8 cellular contexts compared by ENCODE assay signal in genomic region chr16:4958510-4959111, GRCh38. TPM values are rescaled to one million over a fixed set of nuclear protein-coding genes. Genes with fewer than 3 reads are reported as not detected.
DNase-seq lines count a peak whose midpoint lies in the region; ATAC-seq, FAIRE-seq and TF ChIP-seq lines count a peak whose summit lies in the region.

No MANE protein-coding gene starts in this region.

- H3K27me3 ChIP-seq in K562 (ENCODE audit: control insufficient read depth in 2 of 2, insufficient read depth in 2 of 2, low read length in 2 of 2): peaks cover 30 to 46% of the 10 kb centered on the region in 2 experiments; a peak in 4 of 5 replicates

- peaks cover 3 to 24% of the 10 kb centered on the region in 2 experiments; a peak in 3 of 5 replicates for H3K4me1 ChIP-seq in K562 (replicated peaks in 1 of 2; ENCODE audit: control insufficient read depth in 2 of 2, insufficient read depth in 2 of 2, low read length in 2 of 2)

- no peak for TF ChIP-seq POLR2A in K562 (conservative IDR thresholded peaks at IDR 0.05)

- peaks cover 19% of the 10 kb centered on the region for H3K4me1 Mint-ChIP-seq in activated naive CD4-positive, alpha-beta T cell treated with anti-CD3 and anti-CD28 coated beads, Interleukin-2, amount 50 U/mL, for 24 hours
- peaks cover 18% of the 10 kb centered on the region for H3K4me1 Mint-ChIP-seq in type B pancreatic cell (ENCODE audit: unreplicated experiment)

- no peak for FAIRE-seq in K562 (lab: Jason Lieb, UNC)

- no peak for TF ChIP-seq CTCF in K562 (IDR thresholded peaks at IDR 0.05 in 2 of 3, conservative IDR thresholded peaks at IDR 0.05 in 1 of 3; ENCODE audit: insufficient read depth in 2 of 3, low read depth in 1 of 3, low read length in 3 of 3)
- no peak for TF ChIP-seq CTCF in type B pancreatic cell (conservative IDR thresholded peaks at IDR 0.05)

- H3K4me3 ChIP-seq in K562: peak overlapping the region; percentile 18; the same call in 1 of the 2 replicates

- H3K36me3 ChIP-seq in K562 (ENCODE audit: control insufficient read depth, insufficient read depth, low read length): no peaks in the 10 kb centered on the region

- peaks cover 16% of the 10 kb centered on the region for H3K27me3 Mint-ChIP-seq in activated naive CD4-positive, alpha-beta T cell treated with anti-CD3 and anti-CD28 coated beads, Interleukin-2, amount 50 U/mL, for 24 hours
- peaks cover 13% of the 10 kb centered on the region for H3K27me3 Mint-ChIP-seq in type B pancreatic cell

- BruUV-seq in K562 (replicated peaks; lab: Mats Ljungman, UMichigan): no TSS peak

- POLR2A ChIA-PET in K562 (lab: Yijun Ruan, JAX): interaction anchor here (0.5 to 1.6 kb wide), 4 partner anchors 9 to 806 kb away, joined by 3 to 4 read pairs (median 4); no protein-coding TSS in a partner anchor

- no peak for DNase-seq in activated naive CD4-positive, alpha-beta T cell treated with anti-CD3 and anti-CD28 coated beads, Interleukin-2, amount 50 U/mL, for 16 hours
- no peak for DNase-seq in K562 (ENCODE audit: extremely low read depth in 1 of 4, low spot score in 3 of 4)
- DNase-seq in medulla oblongata (ENCODE audit: extremely low spot score): peak; percentile 25
- no peak for DNase-seq in type B pancreatic cell (ENCODE audit: extremely low spot score, unreplicated experiment)
- DNase-seq in NCI-H1417 (lab: John Stamatoyannopoulos, UW): no peak
- DNase-seq in activated CD4-positive, CD25-positive, alpha-beta regulatory T cell (lab: John Stamatoyannopoulos, UW): no peak

- H3K9me3 Mint-ChIP-seq in activated naive CD4-positive, alpha-beta T cell treated with anti-CD3 and anti-CD28 coated beads, Interleukin-2, amount 50 U/mL, for 24 hours: no peaks in the 10 kb centered on the region
- no peaks in the 10 kb centered on the region for H3K9me3 Mint-ChIP-seq in type B pancreatic cell

- no peak overlapping the region for H3K27ac Mint-ChIP-seq in activated naive CD4-positive, alpha-beta T cell treated with anti-CD3 and anti-CD28 coated beads, Interleukin-2, amount 50 U/mL, for 24 hours
- no peak overlapping the region for H3K27ac Mint-ChIP-seq in type B pancreatic cell

- 4% methylated on average over 23 of the region's 23 CpGs for WGBS in K562 (ENCODE audit: insufficient coverage, low coverage, missing lambda C conversion rate)

- H3K4me3 Mint-ChIP-seq in activated naive CD4-positive, alpha-beta T cell treated with anti-CD3 and anti-CD28 coated beads, Interleukin-2, amount 50 U/mL, for 24 hours: peak overlapping the region; percentile 86
- H3K4me3 Mint-ChIP-seq in type B pancreatic cell: peak overlapping the region; percentile 92

- H3K27ac ChIP-seq in K562 (ENCODE audit: extremely low read depth, low read depth, low read length): no peak overlapping the region

- 0 out of 2 replicates have a peak overlapping the region, but pooled peaks have one; percentile 17 for H2AFZ ChIP-seq in K562 (ENCODE audit: low read depth, low read length)

- ATAC-seq in K562: no peak
- ATAC-seq in GM18870 (IDR thresholded peaks at IDR 0.05; ENCODE audit: unreplicated experiment): no peak

- intact Hi-C loops in K562 (cut with micrococcal nuclease): loop anchor here (5.0 to 10.0 kb wide), 4 partner anchors 134 to 544 kb away; partner anchors contain the start of genes CORO7 and MGRN1

- H3K9me1 ChIP-seq in K562 (ENCODE audit: control insufficient read depth, insufficient read depth, low read length): peaks cover 4% of the 10 kb centered on the region

- peak overlapping the region; percentile 65 for H3K4me2 ChIP-seq in K562 (ENCODE audit: insufficient read depth, low read length)

- in situ Hi-C loops in K562 (cut with MboI): loop anchor here (5.0 to 10.0 kb wide), 2 partner anchors 241 to 444 kb away; no protein-coding TSS in a partner anchor

- TF ChIP-seq EP300 in K562 (IDR thresholded peaks at IDR 0.05; ENCODE audit: low read length): no peak

- CTCF ChIA-PET in K562 (lab: Yijun Ruan, JAX; ENCODE audit: low intra/inter-chr PET ratio): no interaction called here

- H4K20me1 ChIP-seq in K562 (replicated peaks; ENCODE audit: control insufficient read depth, insufficient read depth, low read length): peaks cover 21% of the 10 kb centered on the region

- H3K9ac ChIP-seq in K562 (ENCODE audit: insufficient read depth in 1 of 2, low read depth in 2 of 2, low read length in 2 of 2): peak overlapping the region in 1 of 2 experiments; percentile 50; a peak in 1 of 4 replicates

- no peaks in the 10 kb centered on the region for H3K36me3 Mint-ChIP-seq in activated naive CD4-positive, alpha-beta T cell treated with anti-CD3 and anti-CD28 coated beads, Interleukin-2, amount 50 U/mL, for 24 hours
- H3K36me3 Mint-ChIP-seq in type B pancreatic cell: no peaks in the 10 kb centered on the region

- TF ChIP-seq RAD21 in K562 (CRISPR knock-in tag; conservative IDR thresholded peaks at IDR 0.05 in 1 of 2, IDR thresholded peaks at IDR 0.05 in 1 of 2): no peak

- H3K9me3 ChIP-seq in K562 (replicated peaks; ENCODE audit: control insufficient read depth, insufficient read depth, low read depth, low read length): no peaks in the 10 kb centered on the region

- H3K79me2 ChIP-seq in K562 (ENCODE audit: control insufficient read depth, insufficient read depth, low read length): no peaks in the 10 kb centered on the region

TF ChIP-seq in K562, 482 proteins besides CTCF, POLR2A, EP300 and RAD21 (continues in another document):
- TF ChIP-seq MYNN (IDR thresholded peaks at IDR 0.05) (no peak), MYNN (CRISPR knock-in tag; IDR thresholded peaks at IDR 0.05) (no peak), KAT2B (IDR thresholded peaks at IDR 0.05; ENCODE audit: low read depth, low read length) (no peak), CAMTA2 (CRISPR knock-in tag; conservative IDR thresholded peaks at IDR 0.05) (no peak), ZNF444 (CRISPR knock-in tag; IDR thresholded peaks at IDR 0.05) (no peak), ZNF184 (CRISPR knock-in tag; IDR thresholded peaks at IDR 0.05) (no peak), PYGO2 (tag; IDR thresholded peaks at IDR 0.05) (no peak), SIN3B (IDR thresholded peaks at IDR 0.05; ENCODE audit: low read depth) (no peak), TFAP4 (CRISPR knock-in tag; IDR thresholded peaks at IDR 0.05; ENCODE audit: borderline replicate concordance) (peak; percentile 20; the same call in 1 of the 2 replicates), EHMT2 (IDR thresholded peaks at IDR 0.05) (0 out of 2 replicates have a peak, but pooled peaks have one; percentile 12), NR3C1 (CRISPR knock-in tag; IDR thresholded peaks at IDR 0.05) (0 out of 2 replicates have a peak, but pooled peaks have one; percentile 7)

RNA-seq across cellular contexts. Expression of gene SEC14L5, which starts 0.5 kb away (rescaled TPM):
- total RNA-seq in K562 (2011; cell fraction: chromatin; rRNA removed; ENCODE audit: low replicate concordance): 0.44 TPM in 1 of 2 replicates, not detected in the other
- not detected in 2 replicates for total RNA-seq in K562 (2011; cell fraction: nucleolus; rRNA removed)
- total RNA-seq in K562 (2011; cell fraction: nucleoplasm; rRNA removed): 0.22 TPM in 1 of 2 replicates, not detected in the other
- total RNA-seq in K562 (2014; rRNA removed): not detected in 2 replicates
- total RNA-seq in K562 (2014; rRNA removed; fragmentation: Illumina TruSeq; extraction: Trizol): not detected in 2 replicates
- not detected in 2 replicates for total RNA-seq in K562 (2015; rRNA removed; fragmentation: Illumina TruSeq; extraction: Trizol)
- 0.22 TPM in 1 of 2 replicates, not detected in the other for total RNA-seq in K562 (2021)
- polyA plus RNA-seq in K562 (2011; rRNA removed): not detected in 2 replicates
- 0.01 and 0.15 TPM in 2 replicates for polyA plus RNA-seq in K562 (2011; cell fraction: cytosol; rRNA removed)
- polyA plus RNA-seq in K562 (2011; cell fraction: nucleus; rRNA removed): 0.01 TPM in 2 replicates
- not detected in 2 replicates for polyA plus RNA-seq in K562 (2012)
- not detected in 2 replicates for polyA plus RNA-seq in K562 (2014; fragmentation: Illumina TruSeq; extraction: Trizol)
- polyA plus RNA-seq in K562 (2014; fragmentation: Nextera tagmentation; extraction: Ambion mirVana): not detected
- polyA plus RNA-seq in K562 (2014; rRNA removed): 0.11 TPM in 1 of 2 replicates, not detected in the other
- polyA minus RNA-seq in K562 (2011; rRNA and poly(A)+ RNA removed): not detected in 2 replicates
- not detected in 2 replicates for polyA minus RNA-seq in K562 (2011; cell fraction: cytosol; rRNA and poly(A)+ RNA removed)
- polyA minus RNA-seq in K562 (2011; cell fraction: nucleus; rRNA and poly(A)+ RNA removed): not detected in 2 replicates
- 0.71 and 0.92 TPM in 2 replicates for total RNA-seq in type B pancreatic cell (ENCODE audit: low replicate concordance)

RNA-seq across cellular contexts. Expression of gene PPL, which starts 21.7 kb away (rescaled TPM):
- total RNA-seq in K562 (2011; cell fraction: chromatin; rRNA removed; ENCODE audit: low replicate concordance): 0.07 and 0.19 TPM in 2 replicates
- 0.17 and 0.53 TPM in 2 replicates for total RNA-seq in K562 (2011; cell fraction: nucleolus; rRNA removed)
- total RNA-seq in K562 (2011; cell fraction: nucleoplasm; rRNA removed): 0.44 TPM in 1 of 2 replicates, not detected in the other
- 0.09 and 0.16 TPM in 2 replicates for total RNA-seq in K562 (2014; rRNA removed)
- 0.03 TPM in 1 of 2 replicates, not detected in the other for total RNA-seq in K562 (2014; rRNA removed; fragmentation: Illumina TruSeq; extraction: Trizol)
- total RNA-seq in K562 (2015; rRNA removed; fragmentation: Illumina TruSeq; extraction: Trizol): 0.04 TPM in 1 of 2 replicates, not detected in the other
- total RNA-seq in K562 (2021): 0.07 and 0.13 TPM in 2 replicates
- polyA plus RNA-seq in K562 (2011; rRNA removed): 0.05 and 0.07 TPM in 2 replicates
- 0.04 TPM in 2 replicates for polyA plus RNA-seq in K562 (2011; cell fraction: cytosol; rRNA removed)
- polyA plus RNA-seq in K562 (2011; cell fraction: nucleus; rRNA removed): 0.11 and 0.33 TPM in 2 replicates
- polyA plus RNA-seq in K562 (2012): 0.13 and 0.22 TPM in 2 replicates
- 0.03 and 0.10 TPM in 2 replicates for polyA plus RNA-seq in K562 (2014; fragmentation: Illumina TruSeq; extraction: Trizol)
- under 1 TPM in 1 of 2 experiments, not detected in 1; 0.15 TPM for polyA plus RNA-seq in K562 (2014; fragmentation: Nextera tagmentation; extraction: Ambion mirVana)
- polyA plus RNA-seq in K562 (2014; rRNA removed): 0.01 and 0.03 TPM in 2 replicates
- 0.11 and 0.39 TPM in 2 replicates for polyA minus RNA-seq in K562 (2011; rRNA and poly(A)+ RNA removed)
- polyA minus RNA-seq in K562 (2011; cell fraction: cytosol; rRNA and poly(A)+ RNA removed): 0.19 and 0.27 TPM in 2 replicates
- 0.11 and 0.13 TPM in 2 replicates for polyA minus RNA-seq in K562 (2011; cell fraction: nucleus; rRNA and poly(A)+ RNA removed)
- total RNA-seq in type B pancreatic cell (ENCODE audit: low replicate concordance): 142 and 428 TPM in 2 replicates

Comparison
In these comparisons a context has a peak if more than half of its experiments do, and no peak if none do; other contexts are left out.
1. RNA of gene PPL, which starts 21.7 kb away (total RNA-seq): 142 to 428 TPM in type B pancreatic cell; 0.03 to 0.53 TPM in K562; every median in the first group is over 10 times any median in the second.